In genomic region chr9:114348906-114349482, GRCh38 we compare ENCODE assay signal across 1 cellular context.
TF ChIP-seq lines count a peak whose summit lies in the region.

No MANE protein-coding gene starts in this region.

TF ChIP-seq in K562, 482 proteins besides CTCF, POLR2A, EP300 and RAD21 (continued from another document and continues in another):
- TF ChIP-seq ATF3 (IDR thresholded peaks at IDR 0.05), result peak; percentile 84
- TF ChIP-seq ATF3 (CRISPR knock-in tag; conservative IDR thresholded peaks at IDR 0.05), result no peak
- no peak for TF ChIP-seq MECOM (CRISPR knock-in tag; IDR thresholded peaks at IDR 0.05)
- no peak for TF ChIP-seq EHMT2 (IDR thresholded peaks at IDR 0.05)
- no peak for TF ChIP-seq PPARD (CRISPR knock-in tag; IDR thresholded peaks at IDR 0.05)
- peak; percentile 74 for TF ChIP-seq RBM22 (IDR thresholded peaks at IDR 0.05; ENCODE audit: low read depth, low read length, poor library complexity, severe bottlenecking)
- 0 out of 4 replicates have a peak, but pooled peaks of 1 of the 2 experiments have one; percentile 27 for TF ChIP-seq FOXK2 (conservative IDR thresholded peaks at IDR 0.05 in 1 of 2, IDR thresholded peaks at IDR 0.05 in 1 of 2; ENCODE audit: low read depth in 2 of 2)
- TF ChIP-seq RBM15 (IDR thresholded peaks at IDR 0.05; ENCODE audit: insufficient read depth, low read length), result no peak
- no peak for TF ChIP-seq ZNF512 (tag; IDR thresholded peaks at IDR 0.05)
- TF ChIP-seq LEF1 (IDR thresholded peaks at IDR 0.05), result no peak
- TF ChIP-seq ZNF398 (CRISPR knock-in tag; IDR thresholded peaks at IDR 0.05), result no peak
- no peak for TF ChIP-seq DMBX1 (CRISPR knock-in tag; IDR thresholded peaks at IDR 0.05; ENCODE audit: borderline replicate concordance)
- TF ChIP-seq E2F3 (CRISPR knock-in tag; IDR thresholded peaks at IDR 0.05), result no peak
- TF ChIP-seq CHAMP1 (IDR thresholded peaks at IDR 0.05), result no peak
- no peak for TF ChIP-seq TBL1XR1 (IDR thresholded peaks at IDR 0.05; ENCODE audit: low read length in 2 of 2)
- no peak for TF ChIP-seq MLX (CRISPR knock-in tag; conservative IDR thresholded peaks at IDR 0.05)
- TF ChIP-seq EP400 (IDR thresholded peaks at IDR 0.05), result peak; percentile 51
- TF ChIP-seq MLLT1 (IDR thresholded peaks at IDR 0.05), result no peak
- no peak for TF ChIP-seq SAFB (IDR thresholded peaks at IDR 0.05; ENCODE audit: borderline replicate concordance, low read depth, low read length)
- TF ChIP-seq ZNF124 (CRISPR knock-in tag; IDR thresholded peaks at IDR 0.05), result no peak
- peak; percentile 85; the same call in 1 of the 2 replicates for TF ChIP-seq MYNN (IDR thresholded peaks at IDR 0.05)
- no peak for TF ChIP-seq MYNN (CRISPR knock-in tag; IDR thresholded peaks at IDR 0.05)
- no peak for TF ChIP-seq TRIM25 (IDR thresholded peaks at IDR 0.05; ENCODE audit: borderline replicate concordance)
- no peak for TF ChIP-seq MED1 (CRISPR knock-in tag; IDR thresholded peaks at IDR 0.05; ENCODE audit: borderline replicate concordance)
- no peak for TF ChIP-seq ZMIZ1 (IDR thresholded peaks at IDR 0.05; ENCODE audit: low read depth in 2 of 2, low read length in 2 of 2)
- TF ChIP-seq ZNF507 (tag; conservative IDR thresholded peaks at IDR 0.05), result no peak
- peak; percentile 83 for TF ChIP-seq RFX1 (IDR thresholded peaks at IDR 0.05)
- TF ChIP-seq ZFPM2 (CRISPR knock-in tag; IDR thresholded peaks at IDR 0.05), result no peak
- TF ChIP-seq HOXB6 (CRISPR knock-in tag; IDR thresholded peaks at IDR 0.05; ENCODE audit: borderline replicate concordance), result no peak
- no peak for TF ChIP-seq HNRNPL (IDR thresholded peaks at IDR 0.05; ENCODE audit: low read depth, low read length)
- peak; percentile 94 for TF ChIP-seq PKNOX1 (IDR thresholded peaks at IDR 0.05)
- TF ChIP-seq HSF4 (CRISPR knock-in tag; IDR thresholded peaks at IDR 0.05; ENCODE audit: borderline replicate concordance), result no peak
- no peak for TF ChIP-seq GABPA (tag; conservative IDR thresholded peaks at IDR 0.05; ENCODE audit: low read depth)
- TF ChIP-seq CREM (IDR thresholded peaks at IDR 0.05; ENCODE audit: low read depth), result no peak
- TF ChIP-seq RBFOX2 (IDR thresholded peaks at IDR 0.05; ENCODE audit: low read depth, low read length), result peak; percentile 52
- TF ChIP-seq ZNF668 (CRISPR knock-in tag; IDR thresholded peaks at IDR 0.05), result no peak
- TF ChIP-seq NCOA4 (IDR thresholded peaks at IDR 0.05; ENCODE audit: partially characterized antibody), result no peak
- TF ChIP-seq ZBTB34 (CRISPR knock-in tag; IDR thresholded peaks at IDR 0.05), result no peak
- no peak for TF ChIP-seq POLR3A (IDR thresholded peaks at IDR 0.05; ENCODE audit: borderline replicate concordance, extremely low read depth, insufficient read depth, insufficient read length)
- no peak for TF ChIP-seq ZNF76 (CRISPR knock-in tag; IDR thresholded peaks at IDR 0.05; ENCODE audit: borderline replicate concordance)
- TF ChIP-seq TAF9B (IDR thresholded peaks at IDR 0.05; ENCODE audit: partially characterized antibody), result no peak
- no peak for TF ChIP-seq ZZZ3 (IDR thresholded peaks at IDR 0.05)
- no peak for TF ChIP-seq PHF20 (IDR thresholded peaks at IDR 0.05; ENCODE audit: partially characterized antibody)
- no peak for TF ChIP-seq SRSF3 (IDR thresholded peaks at IDR 0.05; ENCODE audit: insufficient read depth, low read length)
- no peak for TF ChIP-seq ZFP30 (CRISPR knock-in tag; IDR thresholded peaks at IDR 0.05; ENCODE audit: borderline replicate concordance)
- no peak for TF ChIP-seq GATAD2A (IDR thresholded peaks at IDR 0.05)
- TF ChIP-seq KHSRP (IDR thresholded peaks at IDR 0.05), result no peak
- TF ChIP-seq SMAD1 (IDR thresholded peaks at IDR 0.05; ENCODE audit: low read depth, low read length, partially characterized antibody), result no peak
- no peak for TF ChIP-seq ZNF431 (CRISPR knock-in tag; IDR thresholded peaks at IDR 0.05)
- TF ChIP-seq CBX3 (IDR thresholded peaks at IDR 0.05; ENCODE audit: borderline replicate concordance in 1 of 2, low read length in 2 of 2), result no peak
- no peak for TF ChIP-seq NUFIP1 (IDR thresholded peaks at IDR 0.05; ENCODE audit: partially characterized antibody)
